In genomic region chr2:88016086-88016947, GRCh38 we compare ENCODE assay signal across 8 cellular contexts. TPM values are rescaled to one million over a fixed set of nuclear protein-coding genes. Genes with fewer than 3 reads are reported as not detected.
A peak's percentile ranks its signal among the peaks of the same experiment; 100 is the strongest.
DNase-seq lines count a peak whose midpoint lies in the region; ATAC-seq and TF ChIP-seq lines count a peak whose summit lies in the region.

Gene RNU2-63P (minus strand): TSS chr2:88016547.

- ATAC-seq in GM21723 (IDR thresholded peaks at IDR 0.05; ENCODE audit: unreplicated experiment): peak; percentile 91

- H3K27ac ChIP-seq in KMS-11 (peak within 1 kb of the TSS; percentile 77), suprapubic skin (peak within 1 kb of the TSS; percentile 77)

- H3K36me3 ChIP-seq in KMS-11 (ENCODE audit: insufficient read depth): no peaks in the 10 kb centered on the region
- H3K36me3 ChIP-seq in suprapubic skin: no peaks in the 10 kb centered on the region

- H3K79me2 ChIP-seq in KMS-11 (ENCODE audit: insufficient read depth, low read depth): no peaks in the 10 kb centered on the region

- DNase-seq in DMS53 treated with DMSO at 0.1 percent for 48 hours (lab: John Stamatoyannopoulos, UW; ENCODE audit: unreplicated experiment): peak; percentile 76
- DNase-seq in SIG-M5 (lab: John Stamatoyannopoulos, UW): peak; percentile 79
- DNase-seq in activated naive CD4-positive, alpha-beta T cell (lab: John Stamatoyannopoulos, UW): peak; percentile 37 to 69 (median 52)
- DNase-seq in glomerular endothelial cell (ENCODE audit: extremely low read depth, low read depth, low spot score): peak; percentile 84
- DNase-seq in nucleus accumbens (lab: John Stamatoyannopoulos, UW): peak in 55 of 56 donors; percentile 14 to 87 (median 72)
- peak in 1 of 2 donors; percentile 81 for DNase-seq in suprapubic skin (ENCODE audit: low spot score in 2 of 2)

- TF ChIP-seq CTCF in KMS-11 (conservative IDR thresholded peaks at IDR 0.05; ENCODE audit: low read depth, low read length) (no peak), suprapubic skin (IDR thresholded peaks at IDR 0.05) (no peak)

- H3K4me1 ChIP-seq in KMS-11 (ENCODE audit: low read depth, poor library complexity, severe bottlenecking) (peaks cover 9% of the 10 kb centered on the region), suprapubic skin (peaks cover 3% of the 10 kb centered on the region)

- no peaks in the 10 kb centered on the region for H3K9me3 ChIP-seq in suprapubic skin

- H3K4me2 ChIP-seq in KMS-11: peak within 1 kb of the TSS; percentile 58

- peak within 1 kb of the TSS; percentile 91 for H3K4me3 ChIP-seq in KMS-11 (IDR thresholded peaks at IDR 0.05; ENCODE audit: insufficient read depth, low read depth, low read length)
- peak within 1 kb of the TSS; percentile 61 for H3K4me3 ChIP-seq in suprapubic skin

- no peaks in the 10 kb centered on the region for H4K20me1 ChIP-seq in KMS-11 (ENCODE audit: insufficient read depth)

- TF ChIP-seq EP300 in suprapubic skin (IDR thresholded peaks at IDR 0.05): no peak

- no peak for TF ChIP-seq POLR2A in suprapubic skin (IDR thresholded peaks at IDR 0.05)

- H3K27me3 ChIP-seq in KMS-11 (ENCODE audit: insufficient read depth, low read depth): no peaks in the 10 kb centered on the region
- no peaks in the 10 kb centered on the region for H3K27me3 ChIP-seq in suprapubic skin

- 14% methylated on average over 29 of the region's 33 CpGs for WGBS in suprapubic skin

- H2AFZ ChIP-seq in KMS-11 (ENCODE audit: low read depth): peak within 1 kb of the TSS; percentile 90

- peak within 1 kb of the TSS; percentile 81 for H3K9ac ChIP-seq in KMS-11

RNA-seq across cellular contexts. Expression of gene RNU2-63P, which starts in this region (rescaled TPM):
- total RNA-seq in glomerular endothelial cell: not detected in 2 replicates
- not detected for total RNA-seq in suprapubic skin

Comparison
In these comparisons a context has a peak if more than half of its experiments do, and no peak if none do; other contexts are left out.
1. Peak in DNase-seq in glomerular endothelial cell; RNA of the gene not detected or under 1 TPM.